Comparison of ENCODE assay signal across 17 cellular contexts in the genomic region with DNA sequence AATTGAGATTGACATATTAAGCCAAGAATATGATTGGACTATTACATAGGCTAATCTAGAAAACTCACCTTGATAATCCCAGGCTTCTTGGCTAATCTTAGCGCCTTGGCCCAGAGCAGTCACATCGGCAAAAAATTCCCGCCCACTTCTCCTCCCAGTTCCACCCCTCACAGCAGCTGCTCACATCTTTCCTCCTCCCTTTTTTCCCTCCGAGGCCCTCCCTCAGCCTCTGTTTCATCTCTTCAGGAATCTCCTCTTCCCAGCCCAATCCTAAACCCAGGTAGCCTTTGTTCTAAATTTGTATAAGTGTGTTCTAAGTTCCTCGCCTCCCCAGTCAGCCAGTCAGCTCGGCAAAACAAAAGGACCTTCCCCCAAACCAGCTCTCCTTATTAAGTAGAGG.
"Had no signal": no experiment of that assay in that cellular context is flagged by ENCODE, and none has a peak within 500 bp of the region (broad histone marks: within the 10 kb centered on the region; RNA-seq: fewer than 3 reads in every experiment).

No MANE protein-coding gene starts in this region.

- H3K27ac Mint-ChIP-seq: naive thymus-derived CD4-positive, alpha-beta T cell had no signal

- H3K9me3 ChIP-seq: heart left ventricle, sigmoid colon, stomach, thoracic aorta, transverse colon had no signal

- H3K4me3 Mint-ChIP-seq: naive thymus-derived CD4-positive, alpha-beta T cell had no signal

- H3K27me3 ChIP-seq: heart left ventricle, sigmoid colon, stomach, transverse colon had no signal

- DNase-seq: central memory CD4-positive, alpha-beta T cell; effector CD4-positive, alpha-beta T cell; heart left ventricle; hippocampal formation; naive thymus-derived CD4-positive, alpha-beta T cell; occipital lobe; sigmoid colon; stimulated activated CD4-positive, alpha-beta T cell treated with anti-CD3 and anti-CD28 coated beads, Interleukin-2, amount 100 ng/mL, for 24 hours; stimulated activated naive CD4-positive, alpha-beta T cell; stomach; substantia nigra; transverse colon had no signal

- H3K27me3 Mint-ChIP-seq: naive thymus-derived CD4-positive, alpha-beta T cell had no signal

- H3K4me3 ChIP-seq: coronary artery, heart left ventricle, sigmoid colon, skin epidermis, stomach, thoracic aorta, transverse colon had no signal

- H3K27ac ChIP-seq: coronary artery, heart left ventricle, parathyroid adenoma, sigmoid colon, skin epidermis, stomach, thoracic aorta, transverse colon had no signal

- FAIRE-seq: frontal cortex had no signal

- H3K36me3 ChIP-seq: heart left ventricle, sigmoid colon, stomach, thoracic aorta, transverse colon had no signal
